18 cellular contexts compared by ENCODE assay signal in the genomic region with DNA sequence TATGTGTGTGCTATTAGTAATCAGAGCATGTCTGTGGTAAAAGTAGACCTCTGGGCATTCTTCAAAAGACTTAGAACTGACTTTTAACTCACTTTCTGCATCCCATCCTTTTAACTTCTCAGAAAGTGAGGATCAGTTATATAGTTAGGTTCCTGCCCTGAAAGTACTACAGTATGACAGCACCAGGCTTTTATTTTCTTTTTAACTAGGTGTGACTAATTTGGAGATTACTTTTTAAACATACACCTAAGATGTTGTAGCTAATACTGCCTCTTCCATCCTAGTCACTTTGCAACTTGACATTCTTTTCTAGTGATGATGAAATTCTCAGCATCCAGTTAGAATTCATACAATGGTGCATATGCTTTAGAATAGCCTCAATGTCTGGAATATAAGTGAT. TPM values are rescaled to one million over a fixed set of nuclear protein-coding genes. Genes with fewer than 3 reads are reported as not detected.
DNase-seq lines count a peak whose midpoint lies in the region; ATAC-seq and TF ChIP-seq lines count a peak whose summit lies in the region.
"Had no signal": no experiment of that assay in that cellular context is flagged by ENCODE, and none has a peak within 500 bp of the region (broad histone marks: within the 10 kb centered on the region; RNA-seq: fewer than 3 reads in every experiment).

No MANE protein-coding gene starts in this region.

- ATAC-seq in CD4-positive, alpha-beta T cell (ENCODE audit: poor library complexity): no peak
- ATAC-seq in HG02885 (IDR thresholded peaks at IDR 0.05; ENCODE audit: poor library complexity, unreplicated experiment): no peak
- ATAC-seq: pancreas, sciatic nerve had no signal

- H3K9me3 Mint-ChIP-seq in CD4-positive, alpha-beta T cell: no peaks in the 10 kb centered on the region
- H3K9me3 Mint-ChIP-seq in T-helper 2 cell treated with Interferon-gamma antibody and Interleukin-4, amounts not matched to agents 5 μg/mL and 100 μg/mL, for 36 hours: no peaks in the 10 kb centered on the region
- H3K9me3 Mint-ChIP-seq: dendritic cell treated with granulocyte-macrophage colony-stimulating factor and Interleukin-4, amounts not matched to agents 40 ng/mL and 50 ng/mL, for 4 days; type B pancreatic cell had no signal

- peaks cover 95% of the 10 kb centered on the region for H3K4me1 Mint-ChIP-seq in CD4-positive, alpha-beta T cell (ENCODE audit: low read depth)
- peaks cover 87% of the 10 kb centered on the region for H3K4me1 Mint-ChIP-seq in T-helper 2 cell treated with Interferon-gamma antibody and Interleukin-4, amounts not matched to agents 5 μg/mL and 100 μg/mL, for 36 hours (ENCODE audit: low read depth)

- H3K27ac Mint-ChIP-seq in CD4-positive, alpha-beta T cell: peak overlapping the region; percentile 97
- peak overlapping the region; percentile 100 for H3K27ac Mint-ChIP-seq in T-helper 2 cell treated with Interferon-gamma antibody and Interleukin-4, amounts not matched to agents 5 μg/mL and 100 μg/mL, for 36 hours
- H3K27ac Mint-ChIP-seq: dendritic cell treated with granulocyte-macrophage colony-stimulating factor and Interleukin-4, amounts not matched to agents 40 ng/mL and 50 ng/mL, for 4 days; type B pancreatic cell had no signal

- DNase-seq in CD4-positive, alpha-beta T cell: no peak
- no peak for DNase-seq in T-helper 2 cell treated with Interferon-gamma antibody and Interleukin-4, amounts not matched to agents 5 μg/mL and 100 μg/mL, for 36 hours (ENCODE audit: low spot score)
- DNase-seq in kidney tubule cell (ENCODE audit: low spot score) (peak; percentile 23), NCI-H226 (no peak), coronary artery (ENCODE audit: low spot score) (no peak)
- DNase-seq: NCI-H774, OCI-M1, pancreas, Right ventricle myocardium superior, stomach had no signal

- H3K36me3 ChIP-seq in BLaER1: peaks cover 66% of the 10 kb centered on the region
- H3K36me3 ChIP-seq: breast epithelium, pancreas, stomach had no signal

- H3K4me3 Mint-ChIP-seq in CD4-positive, alpha-beta T cell: peak overlapping the region; percentile 71
- H3K4me3 Mint-ChIP-seq in T-helper 2 cell treated with Interferon-gamma antibody and Interleukin-4, amounts not matched to agents 5 μg/mL and 100 μg/mL, for 36 hours: peak overlapping the region; percentile 83
- H3K4me3 Mint-ChIP-seq: dendritic cell treated with granulocyte-macrophage colony-stimulating factor and Interleukin-4, amounts not matched to agents 40 ng/mL and 50 ng/mL, for 4 days; type B pancreatic cell had no signal

- H3K27me3 Mint-ChIP-seq in CD4-positive, alpha-beta T cell: no peaks in the 10 kb centered on the region
- H3K27me3 Mint-ChIP-seq in T-helper 2 cell treated with Interferon-gamma antibody and Interleukin-4, amounts not matched to agents 5 μg/mL and 100 μg/mL, for 36 hours (ENCODE audit: low read depth): no peaks in the 10 kb centered on the region
- H3K27me3 Mint-ChIP-seq: dendritic cell treated with granulocyte-macrophage colony-stimulating factor and Interleukin-4, amounts not matched to agents 40 ng/mL and 50 ng/mL, for 4 days had no signal

- H3K9me3 ChIP-seq in BLaER1: no peaks in the 10 kb centered on the region
- no peaks in the 10 kb centered on the region for H3K9me3 ChIP-seq in CD4-positive, alpha-beta T cell (ENCODE audit: control insufficient read depth, low read length)
- H3K9me3 ChIP-seq: breast epithelium, pancreas, stomach had no signal

- H3K27ac ChIP-seq in BLaER1 (peak overlapping the region; percentile 96), coronary artery (no peak overlapping the region)
- H3K27ac ChIP-seq in CD4-positive, alpha-beta T cell (ENCODE audit: low read depth, low read length): no peak overlapping the region
- H3K27ac ChIP-seq: breast epithelium, pancreas, VCaP had no signal

- intact Hi-C loops in CD4-positive, alpha-beta T cell (cut with DNase I, micrococcal nuclease): loop anchor here in 1 of 2 experiments (2.0 kb wide), 1 partner anchor 16 kb away; no protein-coding TSS in a partner anchor

- peaks cover 10% of the 10 kb centered on the region for H4K20me1 ChIP-seq in BLaER1

- CTCF ChIA-PET in CD4-positive, alpha-beta T cell (lab: Charles Lee): interaction anchor here (0.9 to 1.2 kb wide), 3 partner anchors 10 to 88 kb away, joined by 3 to 5 read pairs (median 4); no protein-coding TSS in a partner anchor

- no peak overlapping the region for H3K9ac ChIP-seq in BLaER1

- H3K4me2 ChIP-seq in BLaER1: peak overlapping the region; percentile 87

- peaks cover 54% of the 10 kb centered on the region for H3K36me3 Mint-ChIP-seq in CD4-positive, alpha-beta T cell (ENCODE audit: low read depth)
- H3K36me3 Mint-ChIP-seq in T-helper 2 cell treated with Interferon-gamma antibody and Interleukin-4, amounts not matched to agents 5 μg/mL and 100 μg/mL, for 36 hours (ENCODE audit: low read depth): peaks cover 47% of the 10 kb centered on the region
- H3K36me3 Mint-ChIP-seq: type B pancreatic cell had no signal

- POLR2A ChIA-PET in CD4-positive, alpha-beta T cell (lab: Charles Lee): interaction anchor here (0.8 to 9.5 kb wide), 2 partner anchors 19 to 23 kb away, joined by 3 to 227 read pairs; a partner anchor contains a TSS

- peaks cover 96% of the 10 kb centered on the region for H3K4me1 ChIP-seq in BLaER1
- H3K4me1 ChIP-seq: breast epithelium had no signal

- H3K27me3 ChIP-seq in BLaER1: no peaks in the 10 kb centered on the region
- H3K27me3 ChIP-seq in CD4-positive, alpha-beta T cell (ENCODE audit: control insufficient read depth, insufficient read depth, low read length): no peaks in the 10 kb centered on the region
- H3K27me3 ChIP-seq: breast epithelium, pancreas, stomach had no signal

- H3K4me3 ChIP-seq in BLaER1 (no peak overlapping the region), coronary artery (no peak overlapping the region)
- H3K4me3 ChIP-seq: breast epithelium, pancreas, stomach had no signal

- no peak for TF ChIP-seq CTCF in CD4-positive, alpha-beta T cell (IDR thresholded peaks at IDR 0.05)
- no peak for TF ChIP-seq CTCF in coronary artery (IDR thresholded peaks at IDR 0.05)

RNA-seq across cellular contexts. Expression of a gene that starts 24.6 kb away (rescaled TPM):
- total RNA-seq in CD4-positive, alpha-beta T cell: 10 to 100 TPM; 71.7 to 74.3 TPM
- total RNA-seq: G401 had no signal
